In the genomic region with DNA sequence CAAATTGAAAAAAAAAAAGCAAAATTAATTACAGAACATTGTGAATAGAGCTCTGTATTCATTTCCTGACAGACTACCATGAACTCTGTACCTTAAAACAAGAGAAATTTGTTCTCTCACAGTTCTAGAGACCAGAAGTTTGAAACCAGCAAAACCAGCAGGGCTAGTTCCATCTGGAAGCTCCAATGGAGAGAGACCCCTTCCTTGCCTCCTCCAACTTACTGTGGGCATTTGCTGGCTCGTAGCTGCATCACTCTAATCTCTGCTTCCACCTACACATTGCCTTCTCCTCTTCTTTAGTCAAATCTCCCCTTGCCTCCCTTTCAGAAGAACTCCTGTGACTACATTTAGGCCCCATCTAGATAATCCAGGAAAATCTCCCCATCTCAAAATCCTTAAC, we compare ENCODE assay signal across 14 cellular contexts.
"Had no signal": no experiment of that assay in that cellular context is flagged by ENCODE, and none has a peak within 500 bp of the region (broad histone marks: within the 10 kb centered on the region; RNA-seq: fewer than 3 reads in every experiment).

No MANE protein-coding gene starts in this region.

- H3K4me1 ChIP-seq: foreskin keratinocyte, vagina had no signal

- H3K27ac Mint-ChIP-seq: activated CD8-positive, alpha-beta T cell treated with anti-CD3 and anti-CD28 coated beads, Interleukin-2, amount 10 ng/mL, durations not matched to agents 7 days and 5 days; activated naive CD4-positive, alpha-beta T cell treated with anti-CD3 and anti-CD28 coated beads, Interleukin-2, amount 10 ng/mL, durations not matched to agents 7 days and 5 days; activated T-helper 17 cell treated with anti-CD3 and anti-CD28 coated beads, Interleukin-2, amount 50 U/mL, for 72 hours; nephron; T-cell had no signal

- H3K9me3 Mint-ChIP-seq: activated naive CD4-positive, alpha-beta T cell treated with anti-CD3 and anti-CD28 coated beads, Interleukin-2, amount 10 ng/mL, durations not matched to agents 7 days and 5 days; activated T-helper 17 cell treated with anti-CD3 and anti-CD28 coated beads, Interleukin-2, amount 50 U/mL, for 72 hours; nephron; T-cell had no signal

- H3K9me3 ChIP-seq: vagina had no signal

- H3K4me1 Mint-ChIP-seq: activated T-helper 17 cell treated with anti-CD3 and anti-CD28 coated beads, Interleukin-2, amount 50 U/mL, for 72 hours; nephron; T-cell had no signal

- FAIRE-seq: endothelial cell of umbilical vein, islet of Langerhans had no signal

- H3K36me3 ChIP-seq: vagina had no signal

- H3K27me3 Mint-ChIP-seq: activated T-helper 17 cell treated with anti-CD3 and anti-CD28 coated beads, Interleukin-2, amount 50 U/mL, for 72 hours; T-cell had no signal

- H3K4me3 Mint-ChIP-seq: activated CD8-positive, alpha-beta T cell treated with anti-CD3 and anti-CD28 coated beads, Interleukin-2, amount 10 ng/mL, durations not matched to agents 7 days and 5 days; activated naive CD4-positive, alpha-beta T cell treated with anti-CD3 and anti-CD28 coated beads, Interleukin-2, amount 10 ng/mL, durations not matched to agents 7 days and 5 days; activated T-helper 17 cell treated with anti-CD3 and anti-CD28 coated beads, Interleukin-2, amount 50 U/mL, for 72 hours; nephron; T-cell had no signal

- H3K27ac ChIP-seq: coronary artery, foreskin keratinocyte, vagina had no signal

- H3K27me3 ChIP-seq: foreskin keratinocyte, vagina had no signal

- H3K4me3 ChIP-seq: coronary artery, vagina had no signal

- ATAC-seq: activated CD8-positive, alpha-beta T cell treated with anti-CD3 and anti-CD28 coated beads, Interleukin-2, amount 10 ng/mL, durations not matched to agents 7 days and 5 days; activated T-helper 17 cell treated with anti-CD3 and anti-CD28 coated beads, Interleukin-2, amount 50 U/mL, for 72 hours; foreskin keratinocyte; T-cell had no signal

- DNase-seq: activated CD4-positive, alpha-beta T cell treated with anti-CD3 and anti-CD28 coated beads for 48 hours; activated CD8-positive, alpha-beta memory T cell treated with anti-CD3 and anti-CD28 coated beads, Interleukin-2, amount 50 U/mL, for 48 hours; activated CD8-positive, alpha-beta T cell treated with anti-CD3 and anti-CD28 coated beads, Interleukin-2, amount 10 ng/mL, durations not matched to agents 7 days and 5 days; activated naive CD4-positive, alpha-beta T cell treated with anti-CD3 and anti-CD28 coated beads, Interleukin-2, amount 10 ng/mL, durations not matched to agents 7 days and 5 days; caudate nucleus; effector CD4-positive, alpha-beta T cell; foreskin keratinocyte; T-cell had no signal

- H3K36me3 Mint-ChIP-seq: activated naive CD4-positive, alpha-beta T cell treated with anti-CD3 and anti-CD28 coated beads, Interleukin-2, amount 10 ng/mL, durations not matched to agents 7 days and 5 days; T-cell had no signal
